21 cellular contexts compared by ENCODE assay signal in the genomic region with DNA sequence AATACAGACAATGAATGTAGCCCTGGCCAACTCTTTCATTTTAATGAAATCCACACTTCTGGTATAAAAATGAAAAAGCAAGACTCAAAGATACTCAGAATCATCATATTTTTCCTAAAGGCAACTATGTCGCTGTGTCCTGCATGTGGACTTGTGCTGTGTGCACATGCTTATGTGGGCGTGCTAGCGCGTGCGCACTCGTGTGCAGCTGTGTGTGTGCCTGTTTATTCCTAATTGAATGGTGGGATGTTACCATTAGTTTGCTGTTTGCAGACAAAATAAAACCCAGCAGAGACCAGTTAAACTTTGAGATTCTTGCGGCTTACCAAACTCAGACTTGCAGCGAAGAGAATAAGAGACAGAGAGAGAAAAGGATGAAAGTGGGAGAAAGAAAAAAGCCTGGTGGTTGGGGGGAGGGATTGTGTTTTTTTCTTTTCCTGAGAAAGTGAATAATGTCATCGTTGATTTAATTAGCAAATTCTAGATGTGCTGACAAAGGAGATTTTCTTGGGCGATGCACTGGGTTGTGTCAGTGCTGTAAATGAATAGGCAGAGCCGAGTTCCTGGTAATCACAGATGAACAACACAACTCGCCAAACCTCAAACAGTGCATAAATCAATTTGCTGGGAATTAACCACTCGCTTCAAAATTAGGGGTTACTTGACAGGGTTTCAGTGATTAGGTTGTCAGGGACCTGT. TPM values are rescaled to one million over a fixed set of nuclear protein-coding genes. Genes with fewer than 3 reads are reported as not detected.
"Had no signal": no experiment of that assay in that cellular context is flagged by ENCODE, and none has a peak within 500 bp of the region (broad histone marks: within the 10 kb centered on the region; RNA-seq: fewer than 3 reads in every experiment).

No MANE protein-coding gene starts in this region.

- H3K36me3 ChIP-seq: ascending aorta, cardiac muscle cell, ovary, tibial nerve, vagina had no signal

- ATAC-seq: activated T-helper 17 cell treated with anti-CD3 and anti-CD28 coated beads, Interleukin-2, amount 50 U/mL, for 72 hours had no signal

- H3K4me3 ChIP-seq: ascending aorta, cardiac muscle cell, ovary, tibial nerve, vagina had no signal

- H3K4me3 Mint-ChIP-seq: activated naive CD4-positive, alpha-beta T cell treated with anti-CD3 and anti-CD28 coated beads for 36 hours; activated T-helper 17 cell treated with anti-CD3 and anti-CD28 coated beads, Interleukin-2, amount 50 U/mL, for 72 hours; endodermal cell had no signal

- H3K9me3 ChIP-seq: ascending aorta, ovary, tibial nerve, vagina had no signal

- H3K4me1 ChIP-seq: ascending aorta, vagina had no signal

- H3K27ac Mint-ChIP-seq: activated naive CD4-positive, alpha-beta T cell treated with anti-CD3 and anti-CD28 coated beads for 36 hours; activated T-helper 17 cell treated with anti-CD3 and anti-CD28 coated beads, Interleukin-2, amount 50 U/mL, for 72 hours; endodermal cell had no signal

- H3K27me3 ChIP-seq: ascending aorta, cardiac muscle cell, ovary, tibial nerve, vagina had no signal

- DNase-seq: activated CD4-positive, alpha-beta T cell treated with anti-CD3 and anti-CD28 coated beads for 1 hour; activated CD4-positive, alpha-beta T cell treated with anti-CD3 and anti-CD28 coated beads, Interleukin-2, amount 50 U/mL, for 48 hours; activated naive CD4-positive, alpha-beta T cell treated with anti-CD3 and anti-CD28 coated beads for 36 hours; endodermal cell; kidney glomerular epithelial cell; ovary; stimulated activated CD4-positive, alpha-beta T cell treated with anti-CD3 and anti-CD28 coated beads, Interleukin-4, amount 100 ng/mL, for 1 hour; stimulated activated naive CD4-positive, alpha-beta T cell; substantia nigra had no signal

- H3K9me3 Mint-ChIP-seq: activated naive CD4-positive, alpha-beta T cell treated with anti-CD3 and anti-CD28 coated beads for 36 hours; activated T-helper 17 cell treated with anti-CD3 and anti-CD28 coated beads, Interleukin-2, amount 50 U/mL, for 72 hours; endodermal cell had no signal

- H3K27ac ChIP-seq: ascending aorta, cardiac muscle cell, ovary, tibial nerve, vagina had no signal

- H3K4me1 Mint-ChIP-seq: activated T-helper 17 cell treated with anti-CD3 and anti-CD28 coated beads, Interleukin-2, amount 50 U/mL, for 72 hours; endodermal cell had no signal

RNA-seq across cellular contexts. Expression of a gene that starts 49.4 kb away (rescaled TPM):
- total RNA-seq: activated naive CD4-positive, alpha-beta T cell treated with anti-CD3 and anti-CD28 coated beads for 36 hours; activated T-helper 17 cell treated with anti-CD3 and anti-CD28 coated beads, Interleukin-2, amount 50 U/mL, for 72 hours; ascending aorta; cardiac muscle cell; dermis microvascular lymphatic vessel endothelial cell; endodermal cell; epithelial cell of proximal tubule; liver; mesenteric fat pad; ovary; pulmonary artery endothelial cell; T-helper 1 cell treated with Interleukin-12 subunit alpha and Interleukin-12 subunit beta and Interleukin-4 antibody, amounts not matched to agents 30 ng/mL and 1 ng/mL, for 36 hours; tibial nerve; vagina had no signal
- polyA plus RNA-seq: cardiac muscle cell, liver, neural cell, ovary had no signal
